ENCODE assay signal across 20 cellular contexts in genomic region chr10:131766096-131766495, GRCh38.
"Had no signal": no experiment of that assay in that cellular context is flagged by ENCODE, and none has a peak within 500 bp of the region (broad histone marks: within the 10 kb centered on the region; RNA-seq: fewer than 3 reads in every experiment).

No MANE protein-coding gene starts in this region.

- FAIRE-seq: colon, frontal cortex had no signal

- H3K4me2 ChIP-seq: smooth muscle cell had no signal

- H3K9me3 ChIP-seq: left lung, ovary, right lobe of liver, stomach, thyroid gland had no signal

- H3K27me3 ChIP-seq: ovary, right lobe of liver, thyroid gland had no signal

- H3K27ac ChIP-seq: dorsolateral prefrontal cortex, left lung, ovary, right lobe of liver, stomach, thyroid gland had no signal

- H3K4me3 Mint-ChIP-seq: naive thymus-derived CD8-positive, alpha-beta T cell; nephron progenitor cell; stimulated activated memory B cell treated with anti-CD40 and anti-IgM and Interleukin-4, amounts not matched to agents 10 μg/mL and 1 μg/mL and 100 μg/mL, for 72 hours had no signal

- ATAC-seq: left cardiac atrium; left lung; naive thymus-derived CD8-positive, alpha-beta T cell; right lobe of liver; stimulated activated memory B cell treated with anti-CD40 and anti-IgM and Interleukin-4, amounts not matched to agents 10 μg/mL and 1 μg/mL and 100 μg/mL, for 72 hours had no signal

- H3K27ac Mint-ChIP-seq: naive thymus-derived CD8-positive, alpha-beta T cell; nephron progenitor cell; stimulated activated memory B cell treated with anti-CD40 and anti-IgM and Interleukin-4, amounts not matched to agents 10 μg/mL and 1 μg/mL and 100 μg/mL, for 72 hours had no signal

- DNase-seq: effector CD4-positive, alpha-beta T cell; left lung; mesendoderm; midbrain; naive thymus-derived CD8-positive, alpha-beta T cell; nephron progenitor cell; occipital lobe; ovary; right lobe of liver; stimulated activated CD4-positive, alpha-beta T cell treated with anti-CD3 and anti-CD28 coated beads, Interleukin-2, amount 100 ng/mL, for 24 hours; stimulated activated CD4-positive, alpha-beta T cell treated with anti-CD3 and anti-CD28 coated beads, Interleukin-4, amount 100 ng/mL, for 24 hours; stomach; thyroid gland; trophoblast cell had no signal

- H3K4me1 ChIP-seq: left lung, right lobe of liver, stomach, thyroid gland had no signal

- H3K4me3 ChIP-seq: dorsolateral prefrontal cortex, left lung, ovary, right lobe of liver, smooth muscle cell, stomach, thyroid gland had no signal

- H3K36me3 Mint-ChIP-seq: naive thymus-derived CD8-positive, alpha-beta T cell had no signal

- H3K36me3 ChIP-seq: left lung, ovary, right lobe of liver, stomach, thyroid gland had no signal
